Comparison of ENCODE assay signal across 12 cellular contexts in the genomic region with DNA sequence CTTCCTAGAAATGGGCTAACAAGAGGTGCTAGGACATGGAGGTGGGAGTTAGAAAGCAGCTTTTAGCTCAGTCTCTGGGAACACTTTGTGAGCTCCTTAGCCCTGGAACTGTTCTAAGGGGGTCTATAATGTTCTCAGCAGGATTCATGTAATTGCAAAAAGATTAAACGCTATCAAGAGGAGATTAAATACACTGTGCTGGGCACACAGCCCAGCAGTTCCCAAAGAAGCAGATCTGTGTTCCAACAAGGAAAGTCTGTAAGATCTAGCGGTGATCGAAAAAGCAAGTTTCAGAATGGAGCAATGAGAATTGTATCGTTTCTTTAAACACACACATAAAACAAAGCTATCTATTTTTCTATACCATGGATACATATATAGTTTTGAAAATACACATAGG. TPM values are rescaled to one million over a fixed set of nuclear protein-coding genes. Genes with fewer than 3 reads are reported as not detected.
DNase-seq lines count a peak whose midpoint lies in the region; ATAC-seq and TF ChIP-seq lines count a peak whose summit lies in the region.
"Had no signal": no experiment of that assay in that cellular context is flagged by ENCODE, and none has a peak within 500 bp of the region (broad histone marks: within the 10 kb centered on the region; RNA-seq: fewer than 3 reads in every experiment).

No MANE protein-coding gene starts in this region.

- no peaks in the 10 kb centered on the region for H3K9me3 Mint-ChIP-seq in activated CD4-positive, alpha-beta memory T cell treated with anti-CD3 and anti-CD28 coated beads for 36 hours
- no peaks in the 10 kb centered on the region for H3K9me3 Mint-ChIP-seq in activated CD4-positive, alpha-beta memory T cell treated with anti-CD3 and anti-CD28 coated beads, Interleukin-2, amount 10 ng/mL, durations not matched to agents 7 days and 5 days
- H3K9me3 Mint-ChIP-seq in osteocyte (ENCODE audit: unreplicated experiment): no peaks in the 10 kb centered on the region
- H3K9me3 Mint-ChIP-seq in WTC11: no peaks in the 10 kb centered on the region
- H3K9me3 Mint-ChIP-seq: activated naive CD8-positive, alpha-beta T cell treated with anti-CD3 and anti-CD28 coated beads for 36 hours had no signal

- no peaks in the 10 kb centered on the region for H3K9me3 ChIP-seq in duodenal mucosa (ENCODE audit: control insufficient read depth in 1 of 2, low read length in 2 of 2)
- H3K9me3 ChIP-seq in upper lobe of left lung: no peaks in the 10 kb centered on the region
- H3K9me3 ChIP-seq: mucosa of descending colon had no signal

- no peaks in the 10 kb centered on the region for H3K27me3 Mint-ChIP-seq in activated CD4-positive, alpha-beta memory T cell treated with anti-CD3 and anti-CD28 coated beads for 36 hours
- H3K27me3 Mint-ChIP-seq in activated CD4-positive, alpha-beta memory T cell treated with anti-CD3 and anti-CD28 coated beads, Interleukin-2, amount 10 ng/mL, durations not matched to agents 7 days and 5 days: peaks cover 9% of the 10 kb centered on the region
- H3K27me3 Mint-ChIP-seq in osteocyte (ENCODE audit: unreplicated experiment) (no peaks in the 10 kb centered on the region), WTC11 (ENCODE audit: low read depth) (peaks cover 27% of the 10 kb centered on the region)
- H3K27me3 Mint-ChIP-seq: activated naive CD8-positive, alpha-beta T cell treated with anti-CD3 and anti-CD28 coated beads for 36 hours had no signal

- peaks cover 68% of the 10 kb centered on the region for H3K4me1 Mint-ChIP-seq in activated CD4-positive, alpha-beta memory T cell treated with anti-CD3 and anti-CD28 coated beads for 36 hours (ENCODE audit: low read depth)
- peaks cover 71% of the 10 kb centered on the region for H3K4me1 Mint-ChIP-seq in activated CD4-positive, alpha-beta memory T cell treated with anti-CD3 and anti-CD28 coated beads, Interleukin-2, amount 10 ng/mL, durations not matched to agents 7 days and 5 days
- peaks cover 53% of the 10 kb centered on the region for H3K4me1 Mint-ChIP-seq in osteocyte (ENCODE audit: unreplicated experiment)
- H3K4me1 Mint-ChIP-seq in WTC11: peaks cover 39% of the 10 kb centered on the region

- no peaks in the 10 kb centered on the region for H3K36me3 ChIP-seq in duodenal mucosa (ENCODE audit: control insufficient read depth in 1 of 2, insufficient read depth in 2 of 2, low read length in 2 of 2)
- no peaks in the 10 kb centered on the region for H3K36me3 ChIP-seq in upper lobe of left lung

- no peak for TF ChIP-seq EP300 in upper lobe of left lung (IDR thresholded peaks at IDR 0.05)

- H3K36me3 Mint-ChIP-seq in activated CD4-positive, alpha-beta memory T cell treated with anti-CD3 and anti-CD28 coated beads for 36 hours: peaks cover 21% of the 10 kb centered on the region
- peaks cover 17% of the 10 kb centered on the region for H3K36me3 Mint-ChIP-seq in activated CD4-positive, alpha-beta memory T cell treated with anti-CD3 and anti-CD28 coated beads, Interleukin-2, amount 10 ng/mL, durations not matched to agents 7 days and 5 days (ENCODE audit: low read depth)
- H3K36me3 Mint-ChIP-seq in osteocyte (ENCODE audit: unreplicated experiment): no peaks in the 10 kb centered on the region
- H3K36me3 Mint-ChIP-seq in WTC11: no peaks in the 10 kb centered on the region

- no peak for DNase-seq in activated CD4-positive, alpha-beta memory T cell treated with anti-CD3 and anti-CD28 coated beads for 36 hours
- DNase-seq in activated CD4-positive, alpha-beta memory T cell treated with anti-CD3 and anti-CD28 coated beads, Interleukin-2, amount 10 ng/mL, durations not matched to agents 7 days and 5 days: no peak
- DNase-seq in osteocyte (ENCODE audit: extremely low spot score, unreplicated experiment): no peak
- DNase-seq in upper lobe of left lung: no peak
- DNase-seq in putamen (ENCODE audit: low spot score): no peak
- DNase-seq in WTC11 (ENCODE audit: low spot score): no peak
- DNase-seq: activated naive CD8-positive, alpha-beta T cell treated with anti-CD3 and anti-CD28 coated beads for 36 hours; SW 1271 had no signal

- TF ChIP-seq CTCF in osteocyte (IDR thresholded peaks at IDR 0.05): no peak
- TF ChIP-seq CTCF in upper lobe of left lung (IDR thresholded peaks at IDR 0.05): no peak
- no peak for TF ChIP-seq CTCF in WTC11 (IDR thresholded peaks at IDR 0.05)

- TF ChIP-seq POLR2A in upper lobe of left lung (IDR thresholded peaks at IDR 0.05): no peak

- CTCF ChIA-PET in activated CD4-positive, alpha-beta memory T cell treated with anti-CD3 and anti-CD28 coated beads for 36 hours (lab: Charles Lee): interaction anchor here (0.6 to 3.0 kb wide), 3 partner anchors 20 to 1214 kb away, joined by 3 to 16 read pairs (median 3); no protein-coding TSS in a partner anchor
- CTCF ChIA-PET in activated CD4-positive, alpha-beta memory T cell treated with anti-CD3 and anti-CD28 coated beads, Interleukin-2, amount 10 ng/mL, durations not matched to agents 7 days and 5 days (lab: Charles Lee): interaction anchor here (0.8 to 1.4 kb wide), 2 partner anchors 20 to 127 kb away, joined by 3 to 4 read pairs; no protein-coding TSS in a partner anchor
- CTCF ChIA-PET in WTC11 (lab: Charles Lee): interaction anchor here (2.1 to 7.7 kb wide), 4 partner anchors 14 to 25 kb away, joined by 10 to 84 read pairs (median 26); no protein-coding TSS in a partner anchor

- H3K4me1 ChIP-seq in duodenal mucosa (ENCODE audit: control insufficient read depth in 1 of 2, insufficient read depth in 2 of 2, low read length in 2 of 2) (peaks cover 49 to 51% of the 10 kb centered on the region in 2 donors), upper lobe of left lung (peaks cover 45 to 87% (median 74%) of the 10 kb centered on the region in 4 donors)

- no peak for ATAC-seq in upper lobe of left lung (ENCODE audit: low FRiP score in 2 of 2)
- no peak for ATAC-seq in HG02840 (IDR thresholded peaks at IDR 0.05; ENCODE audit: low FRiP score, unreplicated experiment)
- no peak for ATAC-seq in WTC11
- ATAC-seq: HCT116 had no signal

- H3K9ac ChIP-seq in duodenal mucosa (ENCODE audit: low read depth in 1 of 2, low read length in 2 of 2): no peak overlapping the region

- H3K27me3 ChIP-seq in duodenal mucosa (ENCODE audit: control insufficient read depth in 1 of 2, insufficient read depth in 2 of 2, low read length in 2 of 2) (peaks cover 3 to 5% of the 10 kb centered on the region in 2 donors), upper lobe of left lung (no peaks in the 10 kb centered on the region)

- POLR2A ChIA-PET in activated CD4-positive, alpha-beta memory T cell treated with anti-CD3 and anti-CD28 coated beads for 36 hours (lab: Charles Lee): interaction anchor here (0.7 kb wide), 1 partner anchor 10 kb away, joined by 3 read pairs; no protein-coding TSS in a partner anchor
- POLR2A ChIA-PET in activated CD4-positive, alpha-beta memory T cell treated with anti-CD3 and anti-CD28 coated beads, Interleukin-2, amount 10 ng/mL, durations not matched to agents 7 days and 5 days (lab: Charles Lee): interaction anchor here (0.6 to 2.2 kb wide), 6 partner anchors 9 to 291 kb away, joined by 3 to 5 read pairs (median 4); no protein-coding TSS in a partner anchor
- POLR2A ChIA-PET in WTC11 (lab: Charles Lee): no interaction called here

- H3K27ac Mint-ChIP-seq in activated CD4-positive, alpha-beta memory T cell treated with anti-CD3 and anti-CD28 coated beads for 36 hours: peak overlapping the region; percentile 5
- no peak overlapping the region for H3K27ac Mint-ChIP-seq in activated CD4-positive, alpha-beta memory T cell treated with anti-CD3 and anti-CD28 coated beads, Interleukin-2, amount 10 ng/mL, durations not matched to agents 7 days and 5 days
- H3K27ac Mint-ChIP-seq in osteocyte (ENCODE audit: unreplicated experiment): peak overlapping the region; percentile 96
- no peak overlapping the region for H3K27ac Mint-ChIP-seq in WTC11
- H3K27ac Mint-ChIP-seq: activated naive CD8-positive, alpha-beta T cell treated with anti-CD3 and anti-CD28 coated beads for 36 hours had no signal

- peak overlapping the region; percentile 39 for H3K27ac ChIP-seq in duodenal mucosa (ENCODE audit: low read depth, low read length)
- H3K27ac ChIP-seq in upper lobe of left lung: peak overlapping the region; percentile 76 to 94 (median 93)

- H3K4me3 Mint-ChIP-seq in activated CD4-positive, alpha-beta memory T cell treated with anti-CD3 and anti-CD28 coated beads for 36 hours: no peak overlapping the region
- H3K4me3 Mint-ChIP-seq in activated CD4-positive, alpha-beta memory T cell treated with anti-CD3 and anti-CD28 coated beads, Interleukin-2, amount 10 ng/mL, durations not matched to agents 7 days and 5 days: no peak overlapping the region
- H3K4me3 Mint-ChIP-seq in osteocyte (ENCODE audit: unreplicated experiment) (no peak overlapping the region), WTC11 (no peak overlapping the region)
- H3K4me3 Mint-ChIP-seq: activated naive CD8-positive, alpha-beta T cell treated with anti-CD3 and anti-CD28 coated beads for 36 hours had no signal

- WGBS in upper lobe of left lung, 2 donors: 59 to 70% methylated on average over 4 of the region's 4 CpGs

- intact Hi-C loops in activated CD4-positive, alpha-beta memory T cell treated with anti-CD3 and anti-CD28 coated beads for 36 hours (cut with micrococcal nuclease): no loop called here

- H3K4me3 ChIP-seq in duodenal mucosa (ENCODE audit: low read depth in 1 of 2, low read length in 2 of 2) (no peak overlapping the region), upper lobe of left lung (no peak overlapping the region)
- H3K4me3 ChIP-seq: mucosa of descending colon had no signal

TF ChIP-seq in WTC11, 78 proteins besides CTCF, POLR2A, EP300 and RAD21:
- TF ChIP-seq FOXJ3 (CRISPR knock-in tag; IDR thresholded peaks at IDR 0.05; ENCODE audit: borderline replicate concordance): no peak

RNA-seq across cellular contexts. Expression of a gene that starts 2.4 kb away (rescaled TPM):
- 100 to 1,000 TPM; 260 to 266 TPM for total RNA-seq in activated CD4-positive, alpha-beta memory T cell treated with anti-CD3 and anti-CD28 coated beads for 36 hours
- total RNA-seq in activated CD4-positive, alpha-beta memory T cell treated with anti-CD3 and anti-CD28 coated beads, Interleukin-2, amount 10 ng/mL, durations not matched to agents 7 days and 5 days: 10 to 100 TPM; 80.0 to 86.8 TPM
- 25.9 and 26.3 TPM in 2 replicates for total RNA-seq in osteocyte
- total RNA-seq in upper lobe of left lung: 10 to 100 TPM; 18.6 to 57.2 (median 39.7) TPM
- total RNA-seq in WTC11 (2021): 8.5 to 13.9 TPM (median 10.1 TPM) in 3 replicates

RNA-seq across cellular contexts. Expression of a gene that starts 29.0 kb away (rescaled TPM):
- 1 to 10 TPM in 1 of 2 experiments, under 1 TPM in 1; 0.87 to 1.1 TPM for total RNA-seq in activated CD4-positive, alpha-beta memory T cell treated with anti-CD3 and anti-CD28 coated beads for 36 hours
- total RNA-seq in activated CD4-positive, alpha-beta memory T cell treated with anti-CD3 and anti-CD28 coated beads, Interleukin-2, amount 10 ng/mL, durations not matched to agents 7 days and 5 days: 1 to 10 TPM in 1 of 2 experiments, under 1 TPM in 1; 0.78 to 1.0 TPM
- total RNA-seq in osteocyte (not detected in 2 replicates), upper lobe of left lung (1 to 10 TPM in 2 of 6 donors, under 1 TPM in 1, not detected in 3; 0.61 to 2.6 (median 1.1) TPM), WTC11 (2021) (not detected in 3 replicates)

Comparison
In these comparisons a context has a peak if more than half of its experiments do, and no peak if none do; other contexts are left out.
1. H3K27ac Mint-ChIP-seq: peak in activated CD4-positive, alpha-beta memory T cell treated with anti-CD3 and anti-CD28 coated beads for 36 hours (single experiment) and osteocyte (single experiment); none in activated CD4-positive, alpha-beta memory T cell treated with anti-CD3 and anti-CD28 coated beads, Interleukin-2, amount 10 ng/mL, durations not matched to agents 7 days and 5 days (single experiment) and WTC11 (single experiment).